ENCODE assay signal across 8 cellular contexts in the genomic region with DNA sequence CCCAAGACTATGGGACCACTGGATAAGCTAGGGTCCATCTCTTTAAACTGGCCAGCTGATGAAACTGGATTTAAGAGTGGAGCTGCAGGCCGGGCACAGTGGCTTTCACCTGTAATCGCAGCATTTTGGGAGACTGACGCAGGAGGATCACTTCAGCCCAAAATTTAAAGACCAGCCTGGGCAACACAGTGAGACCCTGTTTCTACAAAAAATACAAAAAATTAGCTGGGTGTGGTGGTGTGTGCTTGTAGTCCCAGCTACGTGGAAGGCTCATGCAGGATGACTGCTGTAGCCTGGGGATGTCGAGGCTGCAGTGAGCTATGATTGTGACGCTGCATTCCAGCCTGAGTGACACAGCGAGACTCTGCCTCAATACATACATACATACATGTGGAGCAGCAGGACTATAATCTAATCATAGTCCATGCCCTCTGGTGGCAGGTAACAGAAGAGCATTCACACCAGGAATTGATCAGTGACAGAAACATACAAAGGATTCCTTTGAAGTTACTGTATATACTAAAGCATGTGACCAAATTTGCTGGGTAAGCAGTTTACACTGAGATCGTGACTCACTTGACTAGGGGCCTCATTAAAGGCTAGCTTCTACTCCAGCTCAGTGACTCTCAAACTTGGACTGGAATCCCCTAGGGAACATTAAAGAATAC.
A peak's percentile ranks its signal among the peaks of the same experiment; 100 is the strongest.
DNase-seq lines count a peak whose midpoint lies in the region; ATAC-seq and TF ChIP-seq lines count a peak whose summit lies in the region.

No MANE protein-coding gene starts in this region.

- H3K36me3 ChIP-seq in BE2C = no peaks in the 10 kb centered on the region
- H3K36me3 ChIP-seq in GM23338 (ENCODE audit: insufficient read depth) = no peaks in the 10 kb centered on the region
- H3K36me3 ChIP-seq in OCI-LY7 (ENCODE audit: insufficient read depth, low read length) = no peaks in the 10 kb centered on the region
- no peaks in the 10 kb centered on the region for H3K36me3 ChIP-seq in colonic mucosa
- H3K36me3 ChIP-seq in naive thymus-derived CD4-positive, alpha-beta T cell (ENCODE audit: control insufficient read depth in 2 of 3, insufficient read depth in 3 of 3, low read length in 3 of 3) = no peaks in the 10 kb centered on the region

- POLR2A ChIA-PET in OCI-LY7 (lab: Charles Lee) = interaction anchor here (1.3 kb wide), 1 partner anchor 10 kb away, joined by 3 read pairs; no protein-coding TSS in a partner anchor
- POLR2A ChIA-PET in naive thymus-derived CD4-positive, alpha-beta T cell (lab: Charles Lee) = no interaction called here

- H3K9ac ChIP-seq in colonic mucosa (ENCODE audit: low read depth in 2 of 2, low read length in 2 of 2) = no peak overlapping the region

- BruUV-seq in OCI-LY7 (replicated peaks; lab: Mats Ljungman, UMichigan) = no TSS peak

- peak; percentile 49 for TF ChIP-seq CTCF in BE2C (IDR thresholded peaks at IDR 0.05; ENCODE audit: low read depth, low read length)
- TF ChIP-seq CTCF in GM23338 (conservative IDR thresholded peaks at IDR 0.05; ENCODE audit: low read depth in 2 of 2) = peak; percentile 45 to 51
- peak; percentile 70 for TF ChIP-seq CTCF in OCI-LY7 (conservative IDR thresholded peaks at IDR 0.05; ENCODE audit: low read length)
- peak; percentile 50 for TF ChIP-seq CTCF in colonic mucosa (IDR thresholded peaks at IDR 0.05)

- H3K9me3 ChIP-seq in BE2C (no peaks in the 10 kb centered on the region), OCI-LY7 (ENCODE audit: low read length) (no peaks in the 10 kb centered on the region), colonic mucosa (no peaks in the 10 kb centered on the region)
- no peaks in the 10 kb centered on the region for H3K9me3 ChIP-seq in naive thymus-derived CD4-positive, alpha-beta T cell (ENCODE audit: control insufficient read depth in 2 of 3, low read length in 3 of 3)

- no peak overlapping the region for H3K4me3 Mint-ChIP-seq in GM23338
- no peak overlapping the region for H3K4me3 Mint-ChIP-seq in naive thymus-derived CD4-positive, alpha-beta T cell

- no peaks in the 10 kb centered on the region for H3K27me3 Mint-ChIP-seq in GM23338 (ENCODE audit: insufficient read depth, low read depth, poor library complexity)
- H3K27me3 Mint-ChIP-seq in naive thymus-derived CD4-positive, alpha-beta T cell = no peaks in the 10 kb centered on the region

- H3K9me2 ChIP-seq in GM23338 (ENCODE audit: insufficient read depth) (no peaks in the 10 kb centered on the region), OCI-LY7 (ENCODE audit: insufficient read depth, low read length) (no peaks in the 10 kb centered on the region)

- CTCF ChIA-PET in OCI-LY7 (lab: Charles Lee; ENCODE audit: unreplicated experiment) = no interaction called here
- CTCF ChIA-PET in naive thymus-derived CD4-positive, alpha-beta T cell (lab: Charles Lee) = no interaction called here

- no peaks in the 10 kb centered on the region for H3F3A ChIP-seq in GM23338 (replicated peaks; ENCODE audit: low read depth)

- H2AFZ ChIP-seq in GM23338 (no peak overlapping the region), OCI-LY7 (ENCODE audit: low read length) (no peak overlapping the region)

- H3K27me3 ChIP-seq in BE2C (no peaks in the 10 kb centered on the region), GM23338 (ENCODE audit: insufficient read depth) (no peaks in the 10 kb centered on the region), colonic mucosa (no peaks in the 10 kb centered on the region)
- H3K27me3 ChIP-seq in naive thymus-derived CD4-positive, alpha-beta T cell (ENCODE audit: control insufficient read depth in 2 of 2, insufficient read depth in 2 of 2, low read length in 2 of 2) = no peaks in the 10 kb centered on the region

- intact Hi-C loops in OCI-LY7 (cut with micrococcal nuclease; ENCODE audit: unreplicated experiment) = no loop called here
- intact Hi-C loops in colonic mucosa (cut with DNase I) = loop anchor here (10.0 kb wide), 1 partner anchor 88 kb away; no protein-coding TSS in a partner anchor
- intact Hi-C loops in naive thymus-derived CD4-positive, alpha-beta T cell (cut with micrococcal nuclease) = no loop called here

- H3K9me3 Mint-ChIP-seq in GM23338 = peaks cover under 1% of the 10 kb centered on the region; the same call in 2 of the 3 replicates
- no peaks in the 10 kb centered on the region for H3K9me3 Mint-ChIP-seq in naive thymus-derived CD4-positive, alpha-beta T cell

- H3K27ac ChIP-seq in GM23338 (ENCODE audit: low read depth) (no peak overlapping the region), OCI-LY7 (ENCODE audit: low read depth, low read length, poor library complexity, severe bottlenecking) (no peak overlapping the region), colonic mucosa (no peak overlapping the region)
- H3K27ac ChIP-seq in naive thymus-derived CD4-positive, alpha-beta T cell (ENCODE audit: low read depth, low read length) = no peak overlapping the region

- no peak overlapping the region for H3K4me2 ChIP-seq in GM23338
- H3K4me2 ChIP-seq in OCI-LY7 (ENCODE audit: low read length) = no peak overlapping the region

- H4K20me1 ChIP-seq in GM23338 (replicated peaks; ENCODE audit: insufficient read depth) (no peaks in the 10 kb centered on the region), OCI-LY7 (ENCODE audit: insufficient read depth, low read length) (no peaks in the 10 kb centered on the region)

- no peak overlapping the region for H3K27ac Mint-ChIP-seq in GM23338
- H3K27ac Mint-ChIP-seq in naive thymus-derived CD4-positive, alpha-beta T cell = no peak overlapping the region

- no peaks in the 10 kb centered on the region for H3K4me1 Mint-ChIP-seq in GM23338
- no peaks in the 10 kb centered on the region for H3K4me1 Mint-ChIP-seq in naive thymus-derived CD4-positive, alpha-beta T cell

- ATAC-seq in GM23338 (peak; percentile 68), GM18909 (IDR thresholded peaks at IDR 0.05; ENCODE audit: poor library complexity, unreplicated experiment) (no peak), GM18873 (IDR thresholded peaks at IDR 0.05; ENCODE audit: low FRiP score, unreplicated experiment) (no peak)
- peak; percentile 29 for ATAC-seq in naive thymus-derived CD4-positive, alpha-beta T cell

- DNase-seq in BE2C = peak; percentile 15
- DNase-seq in GM23338 (ENCODE audit: low spot score) = peak; percentile 62
- DNase-seq in OCI-LY7 (ENCODE audit: low spot score) = peak; percentile 17
- peak; percentile 38 for DNase-seq in colonic mucosa
- DNase-seq in naive thymus-derived CD4-positive, alpha-beta T cell = peak in 3 of 9 donors; percentile 1 to 4 (median 4)
- no peak for DNase-seq in midbrain (lab: John Stamatoyannopoulos, UW)

- peaks cover under 1% of the 10 kb centered on the region for H3K36me3 Mint-ChIP-seq in GM23338 (ENCODE audit: low read depth)
- peaks cover 0 to 19% (median 7%) of the 10 kb centered on the region in 5 donors for H3K36me3 Mint-ChIP-seq in naive thymus-derived CD4-positive, alpha-beta T cell

- no peak overlapping the region for H3K4me3 ChIP-seq in BE2C (ENCODE audit: low read depth, low read length)
- no peak overlapping the region for H3K4me3 ChIP-seq in GM23338
- no peak overlapping the region for H3K4me3 ChIP-seq in OCI-LY7 (ENCODE audit: low read depth, low read length, poor library complexity, severe bottlenecking)
- no peak overlapping the region for H3K4me3 ChIP-seq in colonic mucosa
- H3K4me3 ChIP-seq in naive thymus-derived CD4-positive, alpha-beta T cell (ENCODE audit: low read length) = no peak overlapping the region

- H3K79me2 ChIP-seq in GM23338 (replicated peaks; ENCODE audit: insufficient read depth) (no peaks in the 10 kb centered on the region), OCI-LY7 (ENCODE audit: insufficient read depth, low read depth, low read length) (no peaks in the 10 kb centered on the region)

- H3K4me1 ChIP-seq in BE2C (no peaks in the 10 kb centered on the region), GM23338 (ENCODE audit: insufficient read depth) (no peaks in the 10 kb centered on the region), OCI-LY7 (ENCODE audit: insufficient read depth, low read length, poor library complexity, severe bottlenecking) (peaks cover 5% of the 10 kb centered on the region), colonic mucosa (no peaks in the 10 kb centered on the region)
- H3K4me1 ChIP-seq in naive thymus-derived CD4-positive, alpha-beta T cell (ENCODE audit: control insufficient read depth in 2 of 2, insufficient read depth in 2 of 2, low read length in 2 of 2) = no peaks in the 10 kb centered on the region

TF ChIP-seq in GM23338, 12 proteins besides CTCF, POLR2A, EP300 and RAD21 (continues in another document):
- TF ChIP-seq, protein P1, sequence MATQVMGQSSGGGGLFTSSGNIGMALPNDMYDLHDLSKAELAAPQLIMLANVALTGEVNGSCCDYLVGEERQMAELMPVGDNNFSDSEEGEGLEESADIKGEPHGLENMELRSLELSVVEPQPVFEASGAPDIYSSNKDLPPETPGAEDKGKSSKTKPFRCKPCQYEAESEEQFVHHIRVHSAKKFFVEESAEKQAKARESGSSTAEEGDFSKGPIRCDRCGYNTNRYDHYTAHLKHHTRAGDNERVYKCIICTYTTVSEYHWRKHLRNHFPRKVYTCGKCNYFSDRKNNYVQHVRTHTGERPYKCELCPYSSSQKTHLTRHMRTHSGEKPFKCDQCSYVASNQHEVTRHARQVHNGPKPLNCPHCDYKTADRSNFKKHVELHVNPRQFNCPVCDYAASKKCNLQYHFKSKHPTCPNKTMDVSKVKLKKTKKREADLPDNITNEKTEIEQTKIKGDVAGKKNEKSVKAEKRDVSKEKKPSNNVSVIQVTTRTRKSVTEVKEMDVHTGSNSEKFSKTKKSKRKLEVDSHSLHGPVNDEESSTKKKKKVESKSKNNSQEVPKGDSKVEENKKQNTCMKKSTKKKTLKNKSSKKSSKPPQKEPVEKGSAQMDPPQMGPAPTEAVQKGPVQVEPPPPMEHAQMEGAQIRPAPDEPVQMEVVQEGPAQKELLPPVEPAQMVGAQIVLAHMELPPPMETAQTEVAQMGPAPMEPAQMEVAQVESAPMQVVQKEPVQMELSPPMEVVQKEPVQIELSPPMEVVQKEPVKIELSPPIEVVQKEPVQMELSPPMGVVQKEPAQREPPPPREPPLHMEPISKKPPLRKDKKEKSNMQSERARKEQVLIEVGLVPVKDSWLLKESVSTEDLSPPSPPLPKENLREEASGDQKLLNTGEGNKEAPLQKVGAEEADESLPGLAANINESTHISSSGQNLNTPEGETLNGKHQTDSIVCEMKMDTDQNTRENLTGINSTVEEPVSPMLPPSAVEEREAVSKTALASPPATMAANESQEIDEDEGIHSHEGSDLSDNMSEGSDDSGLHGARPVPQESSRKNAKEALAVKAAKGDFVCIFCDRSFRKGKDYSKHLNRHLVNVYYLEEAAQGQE (IDR thresholded peaks at IDR 0.05; ENCODE audit: unreplicated experiment) = no peak
- no peak for TF ChIP-seq CREB1 (CRISPR knock-in tag; IDR thresholded peaks at IDR 0.05; ENCODE audit: low read depth)

Comparison
In these comparisons a context has a peak if more than half of its experiments do, and no peak if none do; other contexts are left out.
1. ATAC-seq: peak in GM23338 (single experiment) and naive thymus-derived CD4-positive, alpha-beta T cell (single experiment); none in GM18909 (single experiment) and GM18873 (single experiment).
2. Peak in every context shown above with its lines, with median percentiles within 50 percentile points of each other: CTCF ChIP-seq.